ENCODE assay signal across 24 cellular contexts in the genomic region with DNA sequence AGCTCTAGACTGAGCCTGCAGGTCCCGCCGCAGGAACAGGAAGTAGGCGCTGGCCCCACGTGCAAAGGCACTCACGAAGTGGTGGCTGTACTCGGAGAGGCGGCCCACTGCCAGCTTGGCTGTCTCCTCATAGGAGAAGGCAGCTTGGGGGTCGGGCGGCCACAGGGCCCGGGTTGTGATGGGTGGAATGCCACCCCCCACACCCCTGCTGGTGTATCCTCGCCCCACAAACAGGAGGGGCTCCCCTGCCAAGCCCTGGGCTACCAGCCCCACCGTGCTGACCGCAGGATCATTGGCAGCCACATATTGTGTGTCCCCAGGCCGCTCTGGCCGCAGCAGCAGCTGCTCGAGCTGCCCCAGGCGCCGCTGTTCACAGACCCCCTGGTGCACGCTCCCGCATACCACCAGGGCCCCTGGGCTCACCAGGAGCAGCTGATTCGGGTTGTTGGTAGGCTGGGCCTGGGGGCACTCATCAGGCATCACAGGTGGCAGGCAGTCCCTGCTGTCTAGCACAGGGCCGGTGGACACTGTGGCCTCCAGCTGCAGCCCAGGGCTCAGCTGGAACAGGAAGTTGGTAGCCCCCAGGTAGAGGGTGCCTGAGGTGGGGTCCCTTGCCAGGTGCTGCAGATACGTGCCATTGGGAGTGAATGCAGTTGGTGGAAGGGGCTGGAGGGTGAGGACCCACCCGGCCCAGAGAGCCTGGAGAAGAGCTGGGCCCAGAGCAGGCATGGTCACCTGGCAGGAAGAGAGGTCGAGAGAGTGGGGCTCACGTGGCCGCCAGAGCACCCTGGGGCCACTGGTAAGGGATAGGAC. TPM values are rescaled to one million over a fixed set of nuclear protein-coding genes. Genes with fewer than 3 reads are reported as not detected.
DNase-seq lines count a peak whose midpoint lies in the region; ATAC-seq and TF ChIP-seq lines count a peak whose summit lies in the region.
"Had no signal": no experiment of that assay in that cellular context is flagged by ENCODE, and none has a peak within 500 bp of the region (broad histone marks: within the 10 kb centered on the region; RNA-seq: fewer than 3 reads in every experiment).

No MANE protein-coding gene starts in this region.

- H3K4me1 Mint-ChIP-seq in naive thymus-derived CD4-positive, alpha-beta T cell: no peaks in the 10 kb centered on the region

- POLR2A ChIA-PET in HEK293 (lab: Yijun Ruan, JAX): interaction anchor here (1.5 kb wide), 1 partner anchor 49 kb away, joined by 3 read pairs; no protein-coding TSS in a partner anchor
- POLR2A ChIA-PET in naive thymus-derived CD4-positive, alpha-beta T cell (lab: Charles Lee): no interaction called here

- H3K9me3 Mint-ChIP-seq in naive thymus-derived CD4-positive, alpha-beta T cell: no peaks in the 10 kb centered on the region
- H3K9me3 Mint-ChIP-seq: effector memory CD8-positive, alpha-beta T cell; naive thymus-derived CD8-positive, alpha-beta T cell had no signal

- H3K27me3 Mint-ChIP-seq in naive thymus-derived CD4-positive, alpha-beta T cell: peaks cover 0 to 18% (median 0%) of the 10 kb centered on the region in 5 donors
- H3K27me3 Mint-ChIP-seq: naive thymus-derived CD8-positive, alpha-beta T cell had no signal

- 84% methylated on average over 26 of the region's 27 CpGs; no CpG with 5 or more reads in 1 of the 2 donors for WGBS in body of pancreas, 2 donors

- no peaks in the 10 kb centered on the region for H3K9me3 ChIP-seq in HEK293 (ENCODE audit: control insufficient read depth, insufficient read depth, low read depth, low read length)
- H3K9me3 ChIP-seq in body of pancreas: no peaks in the 10 kb centered on the region
- H3K9me3 ChIP-seq in naive thymus-derived CD4-positive, alpha-beta T cell (ENCODE audit: control insufficient read depth in 2 of 3, low read length in 3 of 3): no peaks in the 10 kb centered on the region
- H3K9me3 ChIP-seq: suprapubic skin had no signal

- H3K4me3 ChIP-seq in HEK293 (ENCODE audit: low read depth, low read length) (no peak overlapping the region), body of pancreas (no peak overlapping the region)
- no peak overlapping the region for H3K4me3 ChIP-seq in naive thymus-derived CD4-positive, alpha-beta T cell (ENCODE audit: low read length)
- H3K4me3 ChIP-seq: suprapubic skin had no signal

- H3K36me3 ChIP-seq in HEK293 (ENCODE audit: control insufficient read depth in 2 of 2, insufficient read depth in 1 of 2, low read length in 2 of 2): no peaks in the 10 kb centered on the region
- H3K36me3 ChIP-seq in body of pancreas (replicated peaks in 1 of 2; ENCODE audit: insufficient read depth in 1 of 2, low read depth in 2 of 2): peaks cover 0 to 4% of the 10 kb centered on the region in 2 donors
- H3K36me3 ChIP-seq in naive thymus-derived CD4-positive, alpha-beta T cell (ENCODE audit: control insufficient read depth in 2 of 3, insufficient read depth in 3 of 3, low read length in 3 of 3): no peaks in the 10 kb centered on the region

- no peak overlapping the region for H3K4me3 Mint-ChIP-seq in naive thymus-derived CD4-positive, alpha-beta T cell
- H3K4me3 Mint-ChIP-seq: effector memory CD8-positive, alpha-beta T cell had no signal

- H3K4me1 ChIP-seq in HEK293 (ENCODE audit: control insufficient read depth, insufficient read depth, low read length) (no peaks in the 10 kb centered on the region), body of pancreas (peaks cover 60% of the 10 kb centered on the region)
- H3K4me1 ChIP-seq in naive thymus-derived CD4-positive, alpha-beta T cell (ENCODE audit: control insufficient read depth in 2 of 2, insufficient read depth in 2 of 2, low read length in 2 of 2): no peaks in the 10 kb centered on the region

- no peaks in the 10 kb centered on the region for H3K36me3 Mint-ChIP-seq in naive thymus-derived CD4-positive, alpha-beta T cell
- H3K36me3 Mint-ChIP-seq: naive thymus-derived CD8-positive, alpha-beta T cell had no signal

- no peak for TF ChIP-seq CTCF in HEK293 (tag by site-specific recombination; IDR thresholded peaks at IDR 0.05)
- TF ChIP-seq CTCF in body of pancreas (IDR thresholded peaks at IDR 0.05): no peak

- ATAC-seq in body of pancreas (no peak), HG03442 (IDR thresholded peaks at IDR 0.05; ENCODE audit: unreplicated experiment) (no peak)
- ATAC-seq in naive thymus-derived CD4-positive, alpha-beta T cell: no peak
- ATAC-seq: effector memory CD8-positive, alpha-beta T cell; left ventricle myocardium superior; naive thymus-derived CD8-positive, alpha-beta T cell; Panc1 had no signal

- CTCF ChIA-PET in HEK293 (lab: Yijun Ruan, JAX): interaction anchor here (2.3 to 4.1 kb wide), 3 partner anchors 12 to 23 kb away, joined by 10 to 25 read pairs (median 17); no protein-coding TSS in a partner anchor
- CTCF ChIA-PET in naive thymus-derived CD4-positive, alpha-beta T cell (lab: Charles Lee): interaction anchor here (1.0 to 2.2 kb wide), 2 partner anchors 23 kb away, joined by 4 to 6 read pairs; no protein-coding TSS in a partner anchor

- H3K27ac ChIP-seq in HEK293 (ENCODE audit: extremely low read depth, low read depth, low read length) (no peak overlapping the region), body of pancreas (peak overlapping the region in 3 of 4 donors; percentile 93 to 96 (median 96)), layer of hippocampus (ENCODE audit: low read depth, low read length) (peak overlapping the region; percentile 99), substantia nigra (ENCODE audit: low read depth, low read length, poor library complexity, severe bottlenecking) (peak overlapping the region; percentile 98)
- no peak overlapping the region for H3K27ac ChIP-seq in naive thymus-derived CD4-positive, alpha-beta T cell (ENCODE audit: low read depth, low read length)

- H3K27me3 ChIP-seq in body of pancreas (no peaks in the 10 kb centered on the region), layer of hippocampus (ENCODE audit: control insufficient read depth, insufficient read depth, low read length) (no peaks in the 10 kb centered on the region)
- H3K27me3 ChIP-seq in naive thymus-derived CD4-positive, alpha-beta T cell (ENCODE audit: control insufficient read depth in 2 of 2, insufficient read depth in 2 of 2, low read length in 2 of 2): no peaks in the 10 kb centered on the region
- H3K27me3 ChIP-seq: suprapubic skin had no signal

- intact Hi-C loops in body of pancreas (cut with DNase I): no loop called here
- intact Hi-C loops in naive thymus-derived CD4-positive, alpha-beta T cell (cut with micrococcal nuclease): no loop called here

- H3K27ac Mint-ChIP-seq in naive thymus-derived CD4-positive, alpha-beta T cell: peak overlapping the region in 1 of 9 donors; percentile 58

- TF ChIP-seq POLR2A in body of pancreas (IDR thresholded peaks at IDR 0.05): no peak

- DNase-seq in body of pancreas: no peak
- DNase-seq in substantia nigra (lab: John Stamatoyannopoulos, UW): peak in 28 of 49 donors; percentile 19 to 58 (median 40)
- no peak for DNase-seq in naive thymus-derived CD4-positive, alpha-beta T cell
- DNase-seq in GM19240 (ENCODE audit: insufficient read length, low spot score): no peak
- no peak for DNase-seq in NCI-H2227 treated with DMSO at 0.1 percent for 48 hours (lab: John Stamatoyannopoulos, UW)
- DNase-seq: activated CD4-positive, alpha-beta T cell treated with anti-CD3 and anti-CD28 coated beads, Interleukin-2, amount 50 U/mL, for 1 hour; activated naive CD4-positive, alpha-beta T cell treated with anti-CD3 and anti-CD28 coated beads, Interleukin-2, amount 50 U/mL, for 16 hours; activated T-cell treated with anti-CD3 and anti-CD28 coated beads for 4 hours; DMS 273 treated with DMSO at 0.1 percent for 48 hours; effector memory CD8-positive, alpha-beta T cell; HCEC 1CT; left ventricle myocardium superior; MM.1S; naive thymus-derived CD8-positive, alpha-beta T cell; NCI-H774; SW 1271 had no signal

TF ChIP-seq in HEK293, 187 proteins besides CTCF, POLR2A, EP300 and RAD21 (continues in another document):
- no peak for TF ChIP-seq ZNF114 (tag by site-specific recombination; IDR thresholded peaks at IDR 0.05)
- no peak for TF ChIP-seq ZSCAN23 (tag by site-specific recombination; IDR thresholded peaks at IDR 0.05)
- peak; percentile 67 for TF ChIP-seq ZIC2 (tag by site-specific recombination; IDR thresholded peaks at IDR 0.05)
- no peak for TF ChIP-seq ZNF335 (tag by site-specific recombination; conservative IDR thresholded peaks at IDR 0.05)

RNA-seq across cellular contexts. Expression of gene PLXNB1, which starts 5.8 kb away (rescaled TPM):
- total RNA-seq in body of pancreas: 100 to 1,000 TPM; 118 to 311 TPM
- 1 to 10 TPM in 4 of 5 experiments, under 1 TPM in 1; 0.79 to 3.3 (median 2.7) TPM for total RNA-seq in naive thymus-derived CD4-positive, alpha-beta T cell
- not detected for polyA plus RNA-seq in naive thymus-derived CD4-positive, alpha-beta T cell
- polyA plus RNA-seq: naive thymus-derived CD8-positive, alpha-beta T cell had no signal

RNA-seq across cellular contexts. Expression of gene CCDC51, which starts 15.8 kb away (rescaled TPM):
- 1 to 10 TPM in 1 of 2 donors, under 1 TPM in 1; 0.33 to 2.6 TPM for total RNA-seq in body of pancreas
- 10 to 100 TPM in 1 of 5 experiments, 1 to 10 TPM in 4; 3.6 to 16.5 (median 5.0) TPM for total RNA-seq in naive thymus-derived CD4-positive, alpha-beta T cell
- polyA plus RNA-seq in naive thymus-derived CD4-positive, alpha-beta T cell: 10 to 100 TPM; 10.2 to 14.3 TPM

RNA-seq across cellular contexts. Expression of gene TMA7, which starts 16.0 kb away (rescaled TPM):
- 100 to 1,000 TPM; 113 to 156 TPM for total RNA-seq in body of pancreas
- total RNA-seq in naive thymus-derived CD4-positive, alpha-beta T cell: 100 to 1,000 TPM; 193 to 278 (median 236) TPM
- polyA plus RNA-seq in naive thymus-derived CD4-positive, alpha-beta T cell: 100 to 1,000 TPM; 512 to 752 TPM

RNA-seq across cellular contexts. Expression of gene ATRIP, which starts 22.4 kb away (rescaled TPM):
- 1 to 10 TPM; 2.6 to 4.3 TPM for total RNA-seq in body of pancreas
- 10 to 100 TPM in 3 of 5 experiments, 1 to 10 TPM in 2; 7.9 to 14.2 (median 12.5) TPM for total RNA-seq in naive thymus-derived CD4-positive, alpha-beta T cell
- polyA plus RNA-seq in naive thymus-derived CD4-positive, alpha-beta T cell: 10 to 100 TPM; 10.7 to 16.2 TPM

RNA-seq across cellular contexts. Expression of gene FBXW12, which starts 52.1 kb away (rescaled TPM):
- total RNA-seq in body of pancreas: 10 to 100 TPM in 1 of 2 donors, 1 to 10 TPM in 1; 3.4 to 23.7 TPM
- total RNA-seq in naive thymus-derived CD4-positive, alpha-beta T cell: not detected
- polyA plus RNA-seq in naive thymus-derived CD4-positive, alpha-beta T cell: not detected
- total RNA-seq: bronchial epithelial cell; HT1080; left ventricle myocardium superior; naive thymus-derived CD8-positive, alpha-beta T cell; suprapubic skin had no signal
- polyA plus RNA-seq: BJ; naive thymus-derived CD8-positive, alpha-beta T cell had no signal

Comparison
In these comparisons a context has a peak if more than half of its experiments do, and no peak if none do; other contexts are left out.
1. H3K27ac ChIP-seq: peak in body of pancreas (3 of 4), layer of hippocampus (single experiment) and substantia nigra (single experiment); none in HEK293 (single experiment) and naive thymus-derived CD4-positive, alpha-beta T cell (single experiment).
2. DNase-seq: peak in substantia nigra (28 of 49); none in body of pancreas (0 of 4), naive thymus-derived CD4-positive, alpha-beta T cell (0 of 9), GM19240 (single experiment) and NCI-H2227 treated with DMSO at 0.1 percent for 48 hours (single experiment).
3. RNA of gene PLXNB1, which starts 5.8 kb away (total RNA-seq): 118 to 311 TPM in body of pancreas; 0.79 to 3.3 TPM in naive thymus-derived CD4-positive, alpha-beta T cell; every median in the first group is over 10 times any median in the second.